Comparison of ENCODE assay signal across 1 cellular context in the genomic region with DNA sequence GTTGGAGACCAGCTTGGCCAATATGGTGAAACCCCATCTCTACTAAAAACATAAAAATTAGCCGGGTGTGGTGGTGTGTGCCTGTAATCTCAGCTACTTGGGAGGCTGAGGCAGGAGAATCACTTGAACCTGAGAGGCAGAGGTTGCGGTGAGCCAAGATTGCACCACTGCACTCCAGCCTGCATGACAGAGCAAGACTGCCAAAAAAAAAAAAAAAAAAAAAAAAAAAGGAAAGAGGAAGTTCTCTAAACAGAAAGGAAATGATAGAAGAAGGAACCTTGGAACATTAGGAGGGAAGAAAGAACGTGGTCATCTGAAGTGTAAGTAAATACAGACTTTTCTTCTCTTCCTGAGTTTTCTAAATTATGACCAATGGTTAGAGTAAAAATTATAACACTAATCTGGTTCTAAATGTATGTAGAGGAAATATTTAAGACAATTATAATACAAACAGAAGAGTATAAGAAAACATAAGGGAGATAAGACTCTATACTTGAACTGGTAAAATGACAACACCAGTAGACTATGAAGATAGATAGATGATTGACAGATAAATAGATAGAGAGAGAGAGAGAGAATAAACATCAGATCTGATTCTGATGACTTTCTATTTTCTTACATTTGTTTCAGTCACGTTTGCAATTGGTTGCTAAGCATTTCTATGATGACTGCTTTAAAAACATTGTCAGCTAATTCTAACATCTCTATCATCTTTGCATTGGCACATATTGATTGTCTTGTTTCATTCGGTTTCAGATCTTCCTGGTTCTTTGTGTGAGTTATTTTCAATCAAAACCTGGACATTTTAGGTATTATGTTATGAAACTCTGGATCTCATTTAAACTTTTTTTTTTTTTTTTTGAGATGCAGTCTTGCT.
TF ChIP-seq lines count a peak whose summit lies in the region.

No MANE protein-coding gene starts in this region.

TF ChIP-seq in IMR-90, 13 proteins besides CTCF, POLR2A, EP300 and RAD21 (continued from another document):
- TF ChIP-seq MAZ (IDR thresholded peaks at IDR 0.05; ENCODE audit: borderline replicate concordance, low read depth, low read length) (no peak), SMC3 (IDR thresholded peaks at IDR 0.05; ENCODE audit: low read depth, low read length) (no peak)
